ENCODE assay signal across 15 cellular contexts in genomic region chr13:87999141-87999765, GRCh38.
DNase-seq lines count a peak whose midpoint lies in the region; ATAC-seq and TF ChIP-seq lines count a peak whose summit lies in the region.
"Had no signal": no experiment of that assay in that cellular context is flagged by ENCODE, and none has a peak within 500 bp of the region (broad histone marks: within the 10 kb centered on the region; RNA-seq: fewer than 3 reads in every experiment).

No MANE protein-coding gene starts in this region.

- H3K36me3 Mint-ChIP-seq in endodermal cell (ENCODE audit: low read depth), result no peaks in the 10 kb centered on the region

- no peak overlapping the region for H3K9ac ChIP-seq in endodermal cell (ENCODE audit: extremely low read depth, low read length, poor library complexity, severe bottlenecking)

- ATAC-seq in omental fat pad (ENCODE audit: low FRiP score), result peak; percentile 44
- ATAC-seq in GM19351 (IDR thresholded peaks at IDR 0.05; ENCODE audit: unreplicated experiment), result no peak

- DNase-seq in GM04503 (ENCODE audit: low read depth), result peak; percentile 78
- DNase-seq in RWPE1 (ENCODE audit: low spot score), result peak; percentile 31
- DNase-seq in fibroblast of gingiva (ENCODE audit: low read depth), result peak; percentile 71
- no peak for DNase-seq in omental fat pad (ENCODE audit: low spot score)
- DNase-seq in esophagus squamous epithelium (lab: John Stamatoyannopoulos, UW), result no peak
- no peak for DNase-seq in thyroid gland
- DNase-seq in endodermal cell, result no peak
- DNase-seq: activated gamma-delta T cell treated with Interleukin-2 at 50 U/mL for 16 hours; hypothalamus; NCI-H1694; NCI-H748 treated with DMSO at 0.1 percent for 48 hours; stimulated activated CD4-positive, alpha-beta T cell treated with anti-CD3 and anti-CD28 coated beads, Interleukin-12 subunit alpha, Interleukin-12 subunit beta, amount 100 ng/mL, for 4 hours had no signal

- CTCF ChIA-PET in RWPE1 (lab: Yijun Ruan, JAX), result no interaction called here

- H3K4me3 ChIP-seq in esophagus squamous epithelium, result no peak overlapping the region
- no peak overlapping the region for H3K4me3 ChIP-seq in thyroid gland (replicated peaks in 1 of 3)
- H3K4me3 ChIP-seq in endodermal cell (ENCODE audit: low read length), result no peak overlapping the region
- H3K4me3 ChIP-seq: cardiac muscle cell, lung had no signal

- intact Hi-C loops in esophagus squamous epithelium (cut with DNase I) (no loop called here), thyroid gland (cut with DNase I) (no loop called here)

- POLR2A ChIA-PET in RWPE1 (lab: Yijun Ruan, JAX; ENCODE audit: low non-redundant PET), result no interaction called here

- no peaks in the 10 kb centered on the region for H3K4me1 Mint-ChIP-seq in endodermal cell

- no peaks in the 10 kb centered on the region for H3K27me3 ChIP-seq in esophagus squamous epithelium
- H3K27me3 ChIP-seq in thyroid gland, result no peaks in the 10 kb centered on the region
- H3K27me3 ChIP-seq in endodermal cell (ENCODE audit: control insufficient read depth, insufficient read depth, low read length, poor library complexity, severe bottlenecking), result no peaks in the 10 kb centered on the region
- H3K27me3 ChIP-seq: cardiac muscle cell had no signal

- 70 to 83% methylated on average over 4 of the region's 4 CpGs for WGBS in esophagus squamous epithelium, 2 donors
- 77 to 83% methylated on average over 4 of the region's 4 CpGs for WGBS in thyroid gland, 2 donors
- 93 to 100% methylated on average over 2 to 4 of the region's 4 CpGs for WGBS in endodermal cell (ENCODE audit: insufficient coverage in 1 of 2, insufficient read length in 1 of 2), 2 experiments

- H3K27ac ChIP-seq in RWPE1, result peak overlapping the region; percentile 72; the same call in 1 of the 2 replicates
- H3K27ac ChIP-seq in esophagus squamous epithelium, result no peak overlapping the region
- no peak overlapping the region for H3K27ac ChIP-seq in thyroid gland
- no peak overlapping the region for H3K27ac ChIP-seq in endodermal cell (ENCODE audit: low read depth, low read length)
- H3K27ac ChIP-seq: cardiac muscle cell had no signal

- H3K9me3 Mint-ChIP-seq in endodermal cell, result peaks cover 16% of the 10 kb centered on the region

- TF ChIP-seq POLR2A in esophagus squamous epithelium (IDR thresholded peaks at IDR 0.05) (no peak), thyroid gland (IDR thresholded peaks at IDR 0.05) (no peak)

- no peak overlapping the region for H3K27ac Mint-ChIP-seq in endodermal cell

- H3K9me3 ChIP-seq in esophagus squamous epithelium (no peaks in the 10 kb centered on the region), thyroid gland (no peaks in the 10 kb centered on the region), endodermal cell (ENCODE audit: control insufficient read depth, low read length) (peaks cover 18% of the 10 kb centered on the region)

- H3K27me3 Mint-ChIP-seq in endodermal cell (ENCODE audit: insufficient read depth), result no peaks in the 10 kb centered on the region

- no peaks in the 10 kb centered on the region for H3K4me1 ChIP-seq in esophagus squamous epithelium
- no peaks in the 10 kb centered on the region for H3K4me1 ChIP-seq in thyroid gland
- no peaks in the 10 kb centered on the region for H3K4me1 ChIP-seq in endodermal cell (ENCODE audit: control insufficient read depth, insufficient read depth, low read length)

- TF ChIP-seq CTCF in RWPE1 (conservative IDR thresholded peaks at IDR 0.05; ENCODE audit: low read depth) (no peak), omental fat pad (IDR thresholded peaks at IDR 0.05) (no peak), esophagus squamous epithelium (IDR thresholded peaks at IDR 0.05) (no peak), thyroid gland (IDR thresholded peaks at IDR 0.05) (no peak), endodermal cell (conservative IDR thresholded peaks at IDR 0.05) (no peak)

- no peaks in the 10 kb centered on the region for H3K36me3 ChIP-seq in esophagus squamous epithelium
- no peaks in the 10 kb centered on the region for H3K36me3 ChIP-seq in thyroid gland
- H3K36me3 ChIP-seq in endodermal cell (ENCODE audit: control insufficient read depth, insufficient read depth, low read length), result no peaks in the 10 kb centered on the region
- H3K36me3 ChIP-seq: cardiac muscle cell had no signal

- no peak overlapping the region for H3K4me3 Mint-ChIP-seq in endodermal cell

Comparison
In these comparisons a context has a peak if more than half of its experiments do, and no peak if none do; other contexts are left out.
1. DNase-seq: peak in GM04503 (single experiment), RWPE1 (single experiment) and fibroblast of gingiva (single experiment); none in omental fat pad (single experiment), esophagus squamous epithelium (single experiment), thyroid gland (0 of 2) and endodermal cell (single experiment).